26 cellular contexts compared by ENCODE assay signal in the genomic region with DNA sequence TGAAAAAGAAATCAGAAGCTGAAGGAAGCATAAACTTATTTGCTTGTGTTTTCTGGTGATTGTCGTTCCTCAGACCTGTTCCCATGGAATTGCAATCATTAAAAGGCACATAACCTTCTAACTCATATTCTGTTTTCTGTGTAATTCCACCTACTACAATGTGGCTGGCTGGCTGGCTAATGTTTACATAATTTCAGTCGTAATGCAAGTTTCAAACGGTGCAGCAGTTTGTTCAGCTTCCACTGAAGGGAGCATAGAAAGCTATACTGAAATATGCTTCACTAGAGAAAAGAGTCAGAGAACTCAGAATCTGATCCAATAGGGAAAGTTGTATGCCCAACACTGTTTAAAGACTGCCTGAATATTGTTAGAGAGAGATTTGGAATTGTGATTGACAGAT. TPM values are rescaled to one million over a fixed set of nuclear protein-coding genes. Genes with fewer than 3 reads are reported as not detected.
"Had no signal": no experiment of that assay in that cellular context is flagged by ENCODE, and none has a peak within 500 bp of the region (broad histone marks: within the 10 kb centered on the region; RNA-seq: fewer than 3 reads in every experiment).

No MANE protein-coding gene starts in this region.

- H3K36me3 ChIP-seq: SJSA1 had no signal

- H3K27ac ChIP-seq: HL-60, PC-9, SJSA1, SK-N-MC had no signal

- H3K4me1 ChIP-seq: SJSA1 had no signal

- H3K9me3 ChIP-seq: SJSA1 had no signal

- DNase-seq: KBM-7, MV-4-11, NCI-H1048, NCI-H1105, NCI-H1417, NCI-H146, NCI-H1694 treated with DMSO at 0.1 percent for 48 hours, NCI-H2029, NCI-H2081 treated with DMSO at 0.1 percent for 48 hours, NCI-H2171, NCI-H226, NCI-H446, NCI-H510A, NCI-H524 treated with DMSO at 0.1 percent for 48 hours, NCI-H69, NCI-H774, PC-9, Right ventricle myocardium superior, RPMI8226, SIG-M5 had no signal

- H3K4me2 ChIP-seq: PC-9 had no signal

- FAIRE-seq: HTR-8/SVneo, RCC 7860 had no signal

- H3K4me3 ChIP-seq: PC-9, SJSA1, SK-N-MC had no signal

- H2AFZ ChIP-seq: PC-9 had no signal

RNA-seq across cellular contexts. Expression of gene SCN7A, which starts 27.1 kb away (rescaled TPM):
- total RNA-seq: MCF 10A, PC-9 had no signal
